ENCODE assay signal across 12 cellular contexts in genomic region chr4:184329235-184330007, GRCh38.
DNase-seq lines count a peak whose midpoint lies in the region; ATAC-seq and TF ChIP-seq lines count a peak whose summit lies in the region.
"Had no signal": no experiment of that assay in that cellular context is flagged by ENCODE, and none has a peak within 500 bp of the region (broad histone marks: within the 10 kb centered on the region; RNA-seq: fewer than 3 reads in every experiment).

No MANE protein-coding gene starts in this region.

- no peak overlapping the region for H3K4me3 Mint-ChIP-seq in activated T-cell treated with anti-CD3 and anti-CD28 coated beads, Interleukin-2, amount 50 U/mL, for 24 hours
- H3K4me3 Mint-ChIP-seq in activated naive CD8-positive, alpha-beta T cell treated with anti-CD3 and anti-CD28 coated beads, Interleukin-2, amount 50 U/mL, for 24 hours = no peak overlapping the region
- H3K4me3 Mint-ChIP-seq in mesothelial cell of epicardium = no peak overlapping the region

- ATAC-seq in activated naive CD8-positive, alpha-beta T cell treated with anti-CD3 and anti-CD28 coated beads, Interleukin-2, amount 50 U/mL, for 24 hours = no peak
- no peak for ATAC-seq in HG02642 (IDR thresholded peaks at IDR 0.05; ENCODE audit: poor library complexity, unreplicated experiment)

- TF ChIP-seq CTCF in mesothelial cell of epicardium (IDR thresholded peaks at IDR 0.05; ENCODE audit: unreplicated experiment) = no peak

- no peaks in the 10 kb centered on the region for H3K4me1 ChIP-seq in thymus (ENCODE audit: control insufficient read depth, insufficient read depth, low read length)

- H3K9me3 ChIP-seq in thymus (ENCODE audit: control insufficient read depth) = no peaks in the 10 kb centered on the region

- DNase-seq in activated T-cell treated with anti-CD3 and anti-CD28 coated beads, Interleukin-2, amount 50 U/mL, for 24 hours = no peak
- no peak for DNase-seq in activated T-cell treated with anti-CD3 and anti-CD28 coated beads, Interleukin-2, amount 50 U/mL, for 48 hours
- DNase-seq in activated naive CD8-positive, alpha-beta T cell treated with anti-CD3 and anti-CD28 coated beads, Interleukin-2, amount 50 U/mL, for 24 hours = no peak
- no peak for DNase-seq in mesothelial cell of epicardium (ENCODE audit: low spot score in 2 of 2, unreplicated experiment in 2 of 2)
- no peak for DNase-seq in dedifferentiated amniotic fluid mesenchymal stem cell (ENCODE audit: extremely low spot score)
- DNase-seq in HK-2 (ENCODE audit: unreplicated experiment) = no peak
- DNase-seq: activated CD4-positive, alpha-beta T cell treated with anti-CD3 and anti-CD28 coated beads for 1 hour; activated gamma-delta T cell; KBM-7; retina had no signal

- no peaks in the 10 kb centered on the region for H3K36me3 ChIP-seq in thymus (ENCODE audit: control insufficient read depth, insufficient read depth)

- 96% methylated on average over 15 of the region's 15 CpGs for WGBS in thymus

- H3K27me3 Mint-ChIP-seq in activated T-cell treated with anti-CD3 and anti-CD28 coated beads, Interleukin-2, amount 50 U/mL, for 24 hours = no peaks in the 10 kb centered on the region
- no peaks in the 10 kb centered on the region for H3K27me3 Mint-ChIP-seq in activated naive CD8-positive, alpha-beta T cell treated with anti-CD3 and anti-CD28 coated beads, Interleukin-2, amount 50 U/mL, for 24 hours
- no peaks in the 10 kb centered on the region for H3K27me3 Mint-ChIP-seq in mesothelial cell of epicardium (ENCODE audit: low read depth)

- no peaks in the 10 kb centered on the region for H3K36me3 Mint-ChIP-seq in activated T-cell treated with anti-CD3 and anti-CD28 coated beads, Interleukin-2, amount 50 U/mL, for 24 hours (ENCODE audit: low read depth)
- H3K36me3 Mint-ChIP-seq in activated naive CD8-positive, alpha-beta T cell treated with anti-CD3 and anti-CD28 coated beads, Interleukin-2, amount 50 U/mL, for 24 hours (ENCODE audit: low read depth) = no peaks in the 10 kb centered on the region
- H3K36me3 Mint-ChIP-seq in mesothelial cell of epicardium = no peaks in the 10 kb centered on the region

- peaks cover 2% of the 10 kb centered on the region for H3K9me3 Mint-ChIP-seq in activated T-cell treated with anti-CD3 and anti-CD28 coated beads, Interleukin-2, amount 50 U/mL, for 24 hours
- no peaks in the 10 kb centered on the region for H3K9me3 Mint-ChIP-seq in activated naive CD8-positive, alpha-beta T cell treated with anti-CD3 and anti-CD28 coated beads, Interleukin-2, amount 50 U/mL, for 24 hours
- H3K9me3 Mint-ChIP-seq in mesothelial cell of epicardium = no peaks in the 10 kb centered on the region

- no peak overlapping the region for H3K4me3 ChIP-seq in thymus (ENCODE audit: low read length)

- peak overlapping the region; percentile 33 for H3K27ac ChIP-seq in thymus (ENCODE audit: low read depth)

- peak overlapping the region; percentile 5 for H3K27ac Mint-ChIP-seq in activated T-cell treated with anti-CD3 and anti-CD28 coated beads, Interleukin-2, amount 50 U/mL, for 24 hours
- peak overlapping the region; percentile 74 for H3K27ac Mint-ChIP-seq in activated naive CD8-positive, alpha-beta T cell treated with anti-CD3 and anti-CD28 coated beads, Interleukin-2, amount 50 U/mL, for 24 hours
- H3K27ac Mint-ChIP-seq in mesothelial cell of epicardium = peak overlapping the region; percentile 91

- H3K27me3 ChIP-seq in thymus (ENCODE audit: control insufficient read depth, insufficient read depth) = no peaks in the 10 kb centered on the region

- H3K4me1 Mint-ChIP-seq in activated T-cell treated with anti-CD3 and anti-CD28 coated beads, Interleukin-2, amount 50 U/mL, for 24 hours (ENCODE audit: low read depth) = peaks cover 30% of the 10 kb centered on the region
- peaks cover 44% of the 10 kb centered on the region for H3K4me1 Mint-ChIP-seq in activated naive CD8-positive, alpha-beta T cell treated with anti-CD3 and anti-CD28 coated beads, Interleukin-2, amount 50 U/mL, for 24 hours
- peaks cover 35% of the 10 kb centered on the region for H3K4me1 Mint-ChIP-seq in mesothelial cell of epicardium

Comparison
In these comparisons a context has a peak if more than half of its experiments do, and no peak if none do; other contexts are left out.
1. H3K27ac Mint-ChIP-seq: peak in every context shown above with its lines; median percentile 91 in mesothelial cell of epicardium; 74 in activated naive CD8-positive, alpha-beta T cell treated with anti-CD3 and anti-CD28 coated beads, Interleukin-2, amount 50 U/mL, for 24 hours; 5 in activated T-cell treated with anti-CD3 and anti-CD28 coated beads, Interleukin-2, amount 50 U/mL, for 24 hours.